In genomic region chr3:148021400-148021799, GRCh38 we compare ENCODE assay signal across 24 cellular contexts.
"Had no signal": no experiment of that assay in that cellular context is flagged by ENCODE, and none has a peak within 500 bp of the region (broad histone marks: within the 10 kb centered on the region; RNA-seq: fewer than 3 reads in every experiment).

No MANE protein-coding gene starts in this region.

- H2AFZ ChIP-seq: hepatocyte had no signal

- H3K4me3 ChIP-seq: cardiac muscle cell, hepatocyte, ovary, prostate gland, spleen, thoracic aorta had no signal

- H3K27ac Mint-ChIP-seq: activated B cell treated with CpG ODN at 0.5 μM for 24 hours; activated CD4-positive, alpha-beta T cell treated with anti-CD3 and anti-CD28 coated beads for 36 hours; activated naive CD8-positive, alpha-beta T cell treated with anti-CD3 and anti-CD28 coated beads, Interleukin-2, amount 10 ng/mL, durations not matched to agents 7 days and 5 days; activated T-helper 2 cell treated with anti-CD3 and anti-CD28 coated beads, Interferon-gamma antibody, Interleukin-2, Interleukin-4, amounts not matched to agents 10 μg/mL and 5 μg/mL and 100 μg/mL, durations not matched to agents 14 hours and 24 hours and 36 hours; memory B cell; nephron; type B pancreatic cell had no signal

- H3K36me3 ChIP-seq: cardiac muscle cell, neutrophil, ovary, prostate gland, spleen, thoracic aorta had no signal

- H3K27me3 Mint-ChIP-seq: activated B cell treated with CpG ODN at 0.5 μM for 24 hours; activated CD4-positive, alpha-beta T cell treated with anti-CD3 and anti-CD28 coated beads for 36 hours; activated naive CD8-positive, alpha-beta T cell treated with anti-CD3 and anti-CD28 coated beads, Interleukin-2, amount 10 ng/mL, durations not matched to agents 7 days and 5 days; memory B cell had no signal

- H3K4me1 ChIP-seq: prostate gland, spleen had no signal

- H3K4me1 Mint-ChIP-seq: activated B cell treated with CpG ODN at 0.5 μM for 24 hours; activated CD4-positive, alpha-beta T cell treated with anti-CD3 and anti-CD28 coated beads for 36 hours; activated naive CD8-positive, alpha-beta T cell treated with anti-CD3 and anti-CD28 coated beads, Interleukin-2, amount 10 ng/mL, durations not matched to agents 7 days and 5 days; memory B cell had no signal

- DNase-seq: activated B cell treated with CpG ODN at 0.5 μM for 24 hours; activated CD4-positive, alpha-beta T cell treated with anti-CD3 and anti-CD28 coated beads for 36 hours; activated CD4-positive, alpha-beta T cell treated with anti-CD3 and anti-CD28 coated beads, Interleukin-2, amount 50 U/mL, for 48 hours; activated CD8-positive, alpha-beta memory T cell treated with anti-CD3 and anti-CD28 coated beads, Interleukin-2, amount 50 U/mL, for 48 hours; activated naive CD4-positive, alpha-beta T cell; activated naive CD8-positive, alpha-beta T cell treated with anti-CD3 and anti-CD28 coated beads, Interleukin-2, amount 10 ng/mL, durations not matched to agents 7 days and 5 days; activated T-cell treated with anti-CD3 and anti-CD28 coated beads, Interleukin-2, amount 50 U/mL, for 4 hours; amniotic stem cell; effector CD4-positive, alpha-beta T cell; foreskin melanocyte; ovary; spleen; stimulated activated CD4-positive, alpha-beta T cell treated with anti-CD3 and anti-CD28 coated beads, Interleukin-4, amount 100 ng/mL, for 1 hour; stimulated activated naive CD4-positive, alpha-beta T cell; T1000 had no signal

- H3K27ac ChIP-seq: cardiac muscle cell, hepatocyte, neutrophil, ovary, prostate gland, spleen, thoracic aorta had no signal

- ATAC-seq: activated CD4-positive, alpha-beta T cell treated with anti-CD3 and anti-CD28 coated beads for 36 hours; activated T-cell treated with anti-CD3 and anti-CD28 coated beads, Interleukin-2, amount 50 U/mL, for 4 hours had no signal

- H3K27me3 ChIP-seq: cardiac muscle cell, hepatocyte, neutrophil, ovary, spleen had no signal

- H3K79me2 ChIP-seq: hepatocyte had no signal

- H3K36me3 Mint-ChIP-seq: activated naive CD8-positive, alpha-beta T cell treated with anti-CD3 and anti-CD28 coated beads, Interleukin-2, amount 10 ng/mL, durations not matched to agents 7 days and 5 days; memory B cell; type B pancreatic cell had no signal

- H3K4me3 Mint-ChIP-seq: activated B cell treated with CpG ODN at 0.5 μM for 24 hours; activated CD4-positive, alpha-beta T cell treated with anti-CD3 and anti-CD28 coated beads for 36 hours; activated naive CD8-positive, alpha-beta T cell treated with anti-CD3 and anti-CD28 coated beads, Interleukin-2, amount 10 ng/mL, durations not matched to agents 7 days and 5 days; activated T-cell treated with anti-CD3 and anti-CD28 coated beads, Interleukin-2, amount 50 U/mL, for 4 hours; memory B cell; nephron; type B pancreatic cell had no signal

- H3K9me3 ChIP-seq: neutrophil, ovary, prostate gland, thoracic aorta had no signal

- H3K4me2 ChIP-seq: hepatocyte had no signal
